ENCODE assay signal across 14 cellular contexts in the genomic region with DNA sequence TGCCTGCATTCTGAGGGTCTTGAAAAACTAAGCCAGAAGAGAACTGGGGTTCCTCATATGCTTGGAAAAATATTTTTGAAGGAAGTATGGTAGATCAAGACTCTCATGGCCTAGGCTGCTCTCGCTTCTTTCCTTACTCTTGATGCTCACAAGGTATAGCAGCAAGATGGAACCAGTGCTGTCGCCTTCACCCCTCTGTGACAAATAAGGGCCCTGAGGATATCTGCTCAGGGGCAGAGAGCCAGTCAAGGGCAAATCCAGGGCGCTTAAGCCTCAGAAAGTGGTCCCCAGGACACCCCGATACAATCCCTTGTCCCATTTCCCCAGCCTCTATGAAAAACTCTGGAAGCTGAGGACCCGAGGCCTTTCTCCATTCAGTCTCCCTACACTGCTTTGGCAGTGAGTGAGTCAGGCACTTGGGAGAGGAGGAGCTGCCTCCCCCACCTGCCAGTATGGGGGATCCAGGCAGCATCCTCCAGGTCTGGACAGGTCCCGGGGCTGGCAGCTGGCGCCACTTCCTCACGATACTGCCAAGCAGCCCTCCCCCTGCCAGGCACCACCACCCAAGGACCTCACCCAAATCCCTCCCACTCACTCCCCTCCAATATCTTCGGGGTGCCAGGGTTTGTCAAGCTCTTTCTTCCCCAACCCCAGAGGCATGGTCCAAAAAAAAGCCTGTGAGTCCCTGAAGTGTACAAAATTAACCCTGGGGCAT. TPM values are rescaled to one million over a fixed set of nuclear protein-coding genes. Genes with fewer than 3 reads are reported as not detected.
A peak's percentile ranks its signal among the peaks of the same experiment; 100 is the strongest.
DNase-seq lines count a peak whose midpoint lies in the region; ATAC-seq, FAIRE-seq and TF ChIP-seq lines count a peak whose summit lies in the region.
"Had no signal": no experiment of that assay in that cellular context is flagged by ENCODE, and none has a peak within 500 bp of the region (broad histone marks: within the 10 kb centered on the region; RNA-seq: fewer than 3 reads in every experiment).

No MANE protein-coding gene starts in this region.

- TF ChIP-seq CTCF in WERI-Rb-1 (IDR thresholded peaks at IDR 0.05; ENCODE audit: low read depth, low read length), result no peak
- TF ChIP-seq CTCF in sigmoid colon (IDR thresholded peaks at IDR 0.05), result no peak

- H3K9me3 ChIP-seq in WERI-Rb-1 (ENCODE audit: severe bottlenecking) (no peaks in the 10 kb centered on the region), sigmoid colon (no peaks in the 10 kb centered on the region)
- H3K9me3 ChIP-seq: transverse colon had no signal

- no peak for TF ChIP-seq EP300 in sigmoid colon (IDR thresholded peaks at IDR 0.05)

- no peak for TF ChIP-seq POLR2A in sigmoid colon (IDR thresholded peaks at IDR 0.05)
- no peak for TF ChIP-seq POLR2A in H54 (IDR thresholded peaks at IDR 0.05; ENCODE audit: low read depth, low read length)

- ATAC-seq in left lobe of liver, result peak; percentile 17
- ATAC-seq: Right ventricle myocardium inferior had no signal

- WGBS in sigmoid colon, 2 donors, result 80 to 84% methylated on average over 9 of the region's 9 CpGs

- H3K36me3 ChIP-seq in WERI-Rb-1, result peaks cover 40% of the 10 kb centered on the region
- no peaks in the 10 kb centered on the region for H3K36me3 ChIP-seq in sigmoid colon
- H3K36me3 ChIP-seq: transverse colon had no signal

- intact Hi-C loops in sigmoid colon (cut with DNase I), result no loop called here

- H3K4me3 ChIP-seq in WERI-Rb-1 (ENCODE audit: low read depth, low read length), result peak overlapping the region; percentile 81
- H3K4me3 ChIP-seq in sigmoid colon, result no peak overlapping the region

- peak; percentile 40 for DNase-seq in activated CD8-positive, alpha-beta memory T cell treated with anti-CD3 and anti-CD28 coated beads, Interleukin-2, amount 50 U/mL, for 48 hours
- DNase-seq in activated CD8-positive, alpha-beta memory T cell treated with anti-CD3 and anti-CD28 coated beads, Interleukin-2, amount 50 U/mL, for 4 hours, result no peak
- DNase-seq in WERI-Rb-1 (no peak), left lobe of liver (ENCODE audit: low spot score) (no peak), sigmoid colon (no peak), ACHN (no peak), activated T-cell treated with anti-CD3 and anti-CD28 coated beads for 4 hours (no peak), H54 (ENCODE audit: insufficient read length, low spot score) (no peak)
- DNase-seq: activated T-cell treated with anti-CD3 and anti-CD28 coated beads, Interleukin-2, amount 50 U/mL, for 24 hours; KG1; transverse colon had no signal

- in situ Hi-C loops in ACHN (cut with HindIII; ENCODE audit: low pct_ligation_motif_present, low pct_unique_long_range_greater_than_20kb, low sequenced_read_pairs), result no loop called here

- no peak for FAIRE-seq in H54 (lab: Jason Lieb, UNC)
- FAIRE-seq: endothelial cell of umbilical vein had no signal

- H3K27me3 ChIP-seq in WERI-Rb-1 (ENCODE audit: insufficient read depth, low read depth, severe bottlenecking), result no peaks in the 10 kb centered on the region
- H3K27me3 ChIP-seq in sigmoid colon, result no peaks in the 10 kb centered on the region

- peaks cover 0 to 21% (median 17%) of the 10 kb centered on the region in 4 donors for H3K4me1 ChIP-seq in sigmoid colon

- H3K27ac ChIP-seq in WERI-Rb-1, result peak overlapping the region; percentile 97
- H3K27ac ChIP-seq in sigmoid colon, result no peak overlapping the region
- H3K27ac ChIP-seq: transverse colon had no signal

RNA-seq across cellular contexts. Expression of gene IGSF9, which starts 1.3 kb away (rescaled TPM):
- total RNA-seq in left lobe of liver (17.0 TPM), sigmoid colon (under 1 TPM in 1 of 4 donors, not detected in 3; under 0.01 TPM)
- 10 to 100 TPM in 2 of 3 donors, 1 to 10 TPM in 1; 6.9 to 16.3 (median 11.4) TPM for polyA plus RNA-seq in sigmoid colon
- total RNA-seq: mononuclear cell had no signal

RNA-seq across cellular contexts. Expression of gene SLAMF9, which starts 10.0 kb away (rescaled TPM):
- total RNA-seq in left lobe of liver, result 0.83 TPM
- not detected for total RNA-seq in sigmoid colon
- under 1 TPM in 1 of 3 donors, not detected in 2; 0.15 TPM for polyA plus RNA-seq in sigmoid colon
- total RNA-seq: endothelial cell of umbilical vein, Right ventricle myocardium inferior had no signal
- polyA plus RNA-seq: endothelial cell of umbilical vein had no signal

RNA-seq across cellular contexts. Expression of gene TAGLN2, which starts 18.8 kb away (rescaled TPM):
- total RNA-seq in left lobe of liver (68.3 TPM), sigmoid colon (100 to 1,000 TPM in 2 of 4 donors, 10 to 100 TPM in 2; 88.8 to 109 (median 99.0) TPM)
- polyA plus RNA-seq in sigmoid colon, result 100 to 1,000 TPM; 383 to 770 (median 531) TPM

RNA-seq across cellular contexts. Expression of gene CFAP45, which starts 44.1 kb away (rescaled TPM):
- not detected for total RNA-seq in left lobe of liver
- 1 to 10 TPM in 1 of 4 donors, under 1 TPM in 1, not detected in 2; 0.81 to 1.8 TPM for total RNA-seq in sigmoid colon
- 1 to 10 TPM in 1 of 3 donors, under 1 TPM in 1, not detected in 1; 0.29 to 1.2 TPM for polyA plus RNA-seq in sigmoid colon

Comparison
In these comparisons a context has a peak if more than half of its experiments do, and no peak if none do; other contexts are left out.
1. RNA of gene IGSF9, which starts 1.3 kb away (total RNA-seq): 17.0 TPM in left lobe of liver (single experiment); under 0.01 TPM in sigmoid colon; every median in the first group is over 10 times any median in the second.